In the genomic region with DNA sequence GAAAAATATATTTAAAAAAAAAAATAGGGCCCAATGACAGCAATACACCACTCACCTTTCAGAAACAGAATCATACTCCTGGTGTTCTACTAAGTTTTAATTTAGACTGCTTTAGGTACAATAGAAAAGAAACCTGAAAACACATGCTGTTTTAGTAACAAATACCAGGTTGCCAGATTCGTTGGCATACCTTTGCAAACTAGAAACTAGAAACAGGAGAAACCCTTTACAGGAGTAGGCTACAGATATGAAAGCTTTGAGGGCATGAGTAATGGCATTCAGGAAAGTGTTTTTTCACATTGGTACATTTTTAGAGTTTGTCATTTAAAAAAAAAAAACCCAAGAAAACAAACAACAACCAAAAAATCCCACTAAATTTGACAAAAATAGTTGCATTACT, we compare ENCODE assay signal across 23 cellular contexts. TPM values are rescaled to one million over a fixed set of nuclear protein-coding genes. Genes with fewer than 3 reads are reported as not detected.
DNase-seq lines count a peak whose midpoint lies in the region; ATAC-seq and TF ChIP-seq lines count a peak whose summit lies in the region.
"Had no signal": no experiment of that assay in that cellular context is flagged by ENCODE, and none has a peak within 500 bp of the region (broad histone marks: within the 10 kb centered on the region; RNA-seq: fewer than 3 reads in every experiment).

No MANE protein-coding gene starts in this region.

- H3K4me3 ChIP-seq in HEK293 (ENCODE audit: low read depth, low read length) (no peak overlapping the region), SJCRH30 (peak overlapping the region; percentile 81), skeletal muscle tissue (ENCODE audit: low read length in 3 of 3) (peak overlapping the region in 2 of 3 donors; percentile 95 to 96), BE2C (ENCODE audit: low read depth, low read length) (no peak overlapping the region)
- H3K4me3 ChIP-seq: BLaER1 treated with 17β-estradiol and CSF1 and Interleukin-3, amounts not matched to agents 10 nM and 100 nM; cardiac muscle cell; ovary had no signal

- peak overlapping the region; percentile 95 for H3K4me3 Mint-ChIP-seq in glutamatergic neuron (ENCODE audit: unreplicated experiment)
- H3K4me3 Mint-ChIP-seq: activated CD8-positive, alpha-beta T cell treated with anti-CD3 and anti-CD28 coated beads, Interleukin-2, amount 10 ng/mL, durations not matched to agents 7 days and 5 days; activated naive CD8-positive, alpha-beta T cell treated with anti-CD3 and anti-CD28 coated beads for 36 hours; immature natural killer cell had no signal

- H3K27me3 ChIP-seq in SJCRH30 = no peaks in the 10 kb centered on the region
- peaks cover 3 to 22% (median 18%) of the 10 kb centered on the region in 3 donors for H3K27me3 ChIP-seq in skeletal muscle tissue (ENCODE audit: control insufficient read depth in 3 of 3, insufficient read depth in 3 of 3, low read length in 3 of 3)
- H3K27me3 ChIP-seq in BE2C = peaks cover 100% of the 10 kb centered on the region

- peaks cover 23% of the 10 kb centered on the region for H3K36me3 Mint-ChIP-seq in glutamatergic neuron (ENCODE audit: unreplicated experiment)
- H3K36me3 Mint-ChIP-seq: activated naive CD8-positive, alpha-beta T cell treated with anti-CD3 and anti-CD28 coated beads for 36 hours; immature natural killer cell had no signal

- H3K27ac ChIP-seq in HEK293 (ENCODE audit: extremely low read depth, low read depth, low read length) = no peak overlapping the region
- no peak overlapping the region for H3K27ac ChIP-seq in SJCRH30
- H3K27ac ChIP-seq in skeletal muscle tissue (ENCODE audit: low read depth, low read length) = peak overlapping the region; percentile 84
- H3K27ac ChIP-seq: BLaER1 treated with 17β-estradiol and CSF1 and Interleukin-3, amounts not matched to agents 10 nM and 100 nM; cardiac muscle cell; ovary had no signal

- H3K27ac Mint-ChIP-seq in glutamatergic neuron (ENCODE audit: unreplicated experiment) = peak overlapping the region; percentile 72
- H3K27ac Mint-ChIP-seq: activated CD8-positive, alpha-beta T cell treated with anti-CD3 and anti-CD28 coated beads, Interleukin-2, amount 10 ng/mL, durations not matched to agents 7 days and 5 days; activated naive CD8-positive, alpha-beta T cell treated with anti-CD3 and anti-CD28 coated beads for 36 hours; immature natural killer cell had no signal

- DNase-seq in SJCRH30 (no peak), glutamatergic neuron (no peak), BE2C (no peak), COR-L47 (lab: John Stamatoyannopoulos, UW) (no peak)
- DNase-seq: activated CD8-positive, alpha-beta T cell treated with anti-CD3 and anti-CD28 coated beads, Interleukin-2, amount 10 ng/mL, durations not matched to agents 7 days and 5 days; activated naive CD8-positive, alpha-beta T cell treated with anti-CD3 and anti-CD28 coated beads for 36 hours; activated T-cell treated with anti-CD3 and anti-CD28 coated beads, Interleukin-2, amount 50 U/mL, for 48 hours; DMS 273 treated with DMSO at 0.1 percent for 48 hours; GF-D8; immature natural killer cell; NCI-H1694 treated with DMSO at 0.1 percent for 48 hours; NCI-H526; OCI-M1; ovary; SIG-M5; small intestine; T-helper 2 cell had no signal

- TF ChIP-seq CTCF in HEK293 (tag by site-specific recombination; IDR thresholded peaks at IDR 0.05) (no peak), glutamatergic neuron (IDR thresholded peaks at IDR 0.05; ENCODE audit: partially characterized antibody, unreplicated experiment) (no peak), BE2C (IDR thresholded peaks at IDR 0.05; ENCODE audit: low read depth, low read length) (no peak)

- H3K27me3 Mint-ChIP-seq in glutamatergic neuron (ENCODE audit: unreplicated experiment) = peaks cover 55% of the 10 kb centered on the region

- POLR2A ChIA-PET in HEK293 (lab: Yijun Ruan, JAX) = interaction anchor here (1.3 kb wide), 1 partner anchor 14 kb away, joined by 3 read pairs; no protein-coding TSS in a partner anchor

- peaks cover 38% of the 10 kb centered on the region for H3K4me1 Mint-ChIP-seq in glutamatergic neuron (ENCODE audit: low read depth, unreplicated experiment)

- H3K36me3 ChIP-seq in HEK293 (ENCODE audit: control insufficient read depth in 2 of 2, insufficient read depth in 1 of 2, low read length in 2 of 2) (peaks cover 13 to 50% of the 10 kb centered on the region in 2 experiments), SJCRH30 (peaks cover 72% of the 10 kb centered on the region), skeletal muscle tissue (ENCODE audit: control insufficient read depth in 3 of 3, insufficient read depth in 3 of 3, low read length in 3 of 3) (peaks cover 2 to 7% (median 5%) of the 10 kb centered on the region in 3 donors), BE2C (no peaks in the 10 kb centered on the region)
- H3K36me3 ChIP-seq: BLaER1 treated with 17β-estradiol and CSF1 and Interleukin-3, amounts not matched to agents 10 nM and 100 nM; cardiac muscle cell; ovary had no signal

- CTCF ChIA-PET in HEK293 (lab: Yijun Ruan, JAX) = interaction anchor here (0.6 to 1.8 kb wide), 3 partner anchors 11 to 678 kb away, joined by 3 to 4 read pairs (median 3); no protein-coding TSS in a partner anchor

- H3K9me3 ChIP-seq in HEK293 (ENCODE audit: control insufficient read depth, insufficient read depth, low read depth, low read length) = no peaks in the 10 kb centered on the region
- H3K9me3 ChIP-seq in SJCRH30 (replicated peaks) = no peaks in the 10 kb centered on the region
- H3K9me3 ChIP-seq in skeletal muscle tissue (ENCODE audit: control insufficient read depth in 3 of 3, low read length in 3 of 3) = no peaks in the 10 kb centered on the region
- no peaks in the 10 kb centered on the region; the same call in 1 of the 2 replicates for H3K9me3 ChIP-seq in BE2C
- H3K9me3 ChIP-seq: ovary had no signal

- peaks cover 50% of the 10 kb centered on the region for H3K9me3 Mint-ChIP-seq in glutamatergic neuron (ENCODE audit: unreplicated experiment)
- H3K9me3 Mint-ChIP-seq: activated naive CD8-positive, alpha-beta T cell treated with anti-CD3 and anti-CD28 coated beads for 36 hours had no signal

- peak overlapping the region; percentile 85 to 98 (median 93) for H3K9ac ChIP-seq in skeletal muscle tissue (ENCODE audit: low read depth in 1 of 3, low read length in 3 of 3)
- H3K9ac ChIP-seq: BLaER1 treated with 17β-estradiol and CSF1 and Interleukin-3, amounts not matched to agents 10 nM and 100 nM had no signal

- peaks cover 25% of the 10 kb centered on the region for H3K4me1 ChIP-seq in HEK293 (ENCODE audit: control insufficient read depth, insufficient read depth, low read length)
- peaks cover 8% of the 10 kb centered on the region; the same call in 1 of the 2 replicates for H3K4me1 ChIP-seq in SJCRH30
- H3K4me1 ChIP-seq in skeletal muscle tissue (ENCODE audit: control insufficient read depth in 3 of 3, insufficient read depth in 3 of 3, low read length in 3 of 3) = peaks cover 17 to 60% (median 38%) of the 10 kb centered on the region in 3 donors
- H3K4me1 ChIP-seq in BE2C = no peaks in the 10 kb centered on the region; the same call in 1 of the 2 replicates

- no peak for ATAC-seq in GM21619 (IDR thresholded peaks at IDR 0.05; ENCODE audit: unreplicated experiment)
- ATAC-seq: activated CD8-positive, alpha-beta T cell treated with anti-CD3 and anti-CD28 coated beads, Interleukin-2, amount 10 ng/mL, durations not matched to agents 7 days and 5 days; esophagus mucosa had no signal

TF ChIP-seq in HEK293, 187 proteins besides CTCF, POLR2A, EP300 and RAD21 (continues in another document):
- TF ChIP-seq ZNF624 (tag by site-specific recombination; IDR thresholded peaks at IDR 0.05) = no peak
- TF ChIP-seq ZNF221 (tag by site-specific recombination; IDR thresholded peaks at IDR 0.05; ENCODE audit: borderline replicate concordance) = no peak
- no peak for TF ChIP-seq ZNF121 (tag by site-specific recombination; IDR thresholded peaks at IDR 0.05)
- TF ChIP-seq, protein P1, sequence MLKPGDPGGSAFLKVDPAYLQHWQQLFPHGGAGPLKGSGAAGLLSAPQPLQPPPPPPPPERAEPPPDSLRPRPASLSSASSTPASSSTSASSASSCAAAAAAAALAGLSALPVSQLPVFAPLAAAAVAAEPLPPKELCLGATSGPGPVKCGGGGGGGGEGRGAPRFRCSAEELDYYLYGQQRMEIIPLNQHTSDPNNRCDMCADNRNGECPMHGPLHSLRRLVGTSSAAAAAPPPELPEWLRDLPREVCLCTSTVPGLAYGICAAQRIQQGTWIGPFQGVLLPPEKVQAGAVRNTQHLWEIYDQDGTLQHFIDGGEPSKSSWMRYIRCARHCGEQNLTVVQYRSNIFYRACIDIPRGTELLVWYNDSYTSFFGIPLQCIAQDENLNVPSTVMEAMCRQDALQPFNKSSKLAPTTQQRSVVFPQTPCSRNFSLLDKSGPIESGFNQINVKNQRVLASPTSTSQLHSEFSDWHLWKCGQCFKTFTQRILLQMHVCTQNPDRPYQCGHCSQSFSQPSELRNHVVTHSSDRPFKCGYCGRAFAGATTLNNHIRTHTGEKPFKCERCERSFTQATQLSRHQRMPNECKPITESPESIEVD (tag by site-specific recombination; IDR thresholded peaks at IDR 0.05) = peak; percentile 71
- TF ChIP-seq, protein P2, sequence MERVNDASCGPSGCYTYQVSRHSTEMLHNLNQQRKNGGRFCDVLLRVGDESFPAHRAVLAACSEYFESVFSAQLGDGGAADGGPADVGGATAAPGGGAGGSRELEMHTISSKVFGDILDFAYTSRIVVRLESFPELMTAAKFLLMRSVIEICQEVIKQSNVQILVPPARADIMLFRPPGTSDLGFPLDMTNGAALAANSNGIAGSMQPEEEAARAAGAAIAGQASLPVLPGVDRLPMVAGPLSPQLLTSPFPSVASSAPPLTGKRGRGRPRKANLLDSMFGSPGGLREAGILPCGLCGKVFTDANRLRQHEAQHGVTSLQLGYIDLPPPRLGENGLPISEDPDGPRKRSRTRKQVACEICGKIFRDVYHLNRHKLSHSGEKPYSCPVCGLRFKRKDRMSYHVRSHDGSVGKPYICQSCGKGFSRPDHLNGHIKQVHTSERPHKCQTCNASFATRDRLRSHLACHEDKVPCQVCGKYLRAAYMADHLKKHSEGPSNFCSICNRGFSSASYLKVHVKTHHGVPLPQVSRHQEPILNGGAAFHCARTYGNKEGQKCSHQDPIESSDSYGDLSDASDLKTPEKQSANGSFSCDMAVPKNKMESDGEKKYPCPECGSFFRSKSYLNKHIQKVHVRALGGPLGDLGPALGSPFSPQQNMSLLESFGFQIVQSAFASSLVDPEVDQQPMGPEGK (tag by site-specific recombination; IDR thresholded peaks at IDR 0.05) = no peak

RNA-seq across cellular contexts. Expression of a gene that starts 4.1 kb away (rescaled TPM):
- total RNA-seq in SJCRH30 (2014; rRNA removed; shearing (Covaris generic)) = 63.4 and 65.0 TPM in 2 replicates
- total RNA-seq in glutamatergic neuron (ENCODE audit: unreplicated experiment) (79.6 TPM), skeletal muscle tissue (45.4 TPM)
- not detected for polyA plus RNA-seq in BE2C (2012; ENCODE audit: insufficient read depth, insufficient read length, low read depth)
- total RNA-seq: activated CD8-positive, alpha-beta T cell treated with anti-CD3 and anti-CD28 coated beads, Interleukin-2, amount 10 ng/mL, durations not matched to agents 7 days and 5 days; activated naive CD8-positive, alpha-beta T cell treated with anti-CD3 and anti-CD28 coated beads for 36 hours had no signal
- polyA plus RNA-seq: immature natural killer cell had no signal

Comparison
In these comparisons a context has a peak if more than half of its experiments do, and no peak if none do; other contexts are left out.
1. H3K4me3 ChIP-seq: peak in SJCRH30 (single experiment) and skeletal muscle tissue (2 of 3); none in HEK293 (single experiment) and BE2C (single experiment).